ENCODE assay signal across 24 cellular contexts in genomic region chr10:111240348-111240747, GRCh38.
"Had no signal": no experiment of that assay in that cellular context is flagged by ENCODE, and none has a peak within 500 bp of the region (broad histone marks: within the 10 kb centered on the region; RNA-seq: fewer than 3 reads in every experiment).

No MANE protein-coding gene starts in this region.

- FAIRE-seq: colon, endothelial cell of umbilical vein, islet of Langerhans, keratinocyte had no signal

- H3K4me1 ChIP-seq: esophagus squamous epithelium, gastrocnemius medialis, heart right ventricle, left lung, lower lobe of right lung had no signal

- DNase-seq: dermis blood vessel endothelial cell; dorsolateral prefrontal cortex; effector CD4-positive, alpha-beta T cell; effector memory CD4-positive, alpha-beta T cell; esophagus squamous epithelium; foreskin fibroblast; foreskin melanocyte; gastrocnemius medialis; glutamatergic neuron; head of caudate nucleus; heart right ventricle; hippocampal formation; left cardiac atrium; left lung; left ventricle myocardium superior; lower lobe of right lung; mesenchymal stem cell; mucosa of descending colon; naive B cell had no signal

- H3K27me3 ChIP-seq: dorsolateral prefrontal cortex, esophagus squamous epithelium, gastrocnemius medialis, heart right ventricle, left lung had no signal

- H3K36me3 ChIP-seq: esophagus squamous epithelium, gastrocnemius medialis, heart right ventricle, left lung, lower lobe of right lung had no signal

- H3K4me3 ChIP-seq: coronary artery, dorsolateral prefrontal cortex, esophagus squamous epithelium, gastrocnemius medialis, heart right ventricle, left lung, lower lobe of right lung, mucosa of descending colon had no signal

- H3K9me3 ChIP-seq: esophagus squamous epithelium, gastrocnemius medialis, heart right ventricle, left lung, lower lobe of right lung, mucosa of descending colon had no signal

- ATAC-seq: gastrocnemius medialis, heart right ventricle, left cardiac atrium, left lung, left ventricle myocardium superior, lower lobe of right lung, mucosa of descending colon had no signal

- H3K27ac ChIP-seq: coronary artery, dorsolateral prefrontal cortex, esophagus squamous epithelium, gastrocnemius medialis, heart right ventricle, left lung, lower lobe of right lung had no signal
